Comparison of ENCODE assay signal across 1 cellular context in genomic region chr1:47387921-47388509, GRCh38.
TF ChIP-seq lines count a peak whose summit lies in the region.

No MANE protein-coding gene starts in this region.

TF ChIP-seq in HCT116, 20 proteins besides CTCF, POLR2A, EP300 and RAD21:
- TF ChIP-seq REST (IDR thresholded peaks at IDR 0.05; ENCODE audit: low read depth) (no peak), TCF7L2 (IDR thresholded peaks at IDR 0.05; ENCODE audit: borderline replicate concordance, extremely low read depth, insufficient read depth, insufficient read length) (no peak), CBX3 (IDR thresholded peaks at IDR 0.05; ENCODE audit: low read depth) (no peak), FOSL1 (IDR thresholded peaks at IDR 0.05; ENCODE audit: low read depth) (no peak), SIN3A (IDR thresholded peaks at IDR 0.05; ENCODE audit: low read depth) (no peak), EZH2phosphoT487 (IDR thresholded peaks at IDR 0.05; ENCODE audit: borderline replicate concordance) (no peak), ZFX (IDR thresholded peaks at IDR 0.05) (no peak), CEBPB (IDR thresholded peaks at IDR 0.05; ENCODE audit: low read depth) (no peak), POLR2AphosphoS5 (IDR thresholded peaks at IDR 0.05; ENCODE audit: low read depth, low read length) (no peak), YY1 (IDR thresholded peaks at IDR 0.05; ENCODE audit: extremely low read depth, insufficient replicate concordance, low read depth, low read length) (no peak), EGR1 (IDR thresholded peaks at IDR 0.05; ENCODE audit: low read depth) (no peak), SRF (IDR thresholded peaks at IDR 0.05; ENCODE audit: low read depth) (no peak), SP1 (IDR thresholded peaks at IDR 0.05; ENCODE audit: low read depth) (no peak), EZH2 (IDR thresholded peaks at IDR 0.05) (no peak), ELF1 (IDR thresholded peaks at IDR 0.05; ENCODE audit: borderline replicate concordance, low read depth) (no peak), ZBTB33 (IDR thresholded peaks at IDR 0.05; ENCODE audit: extremely low read depth, insufficient replicate concordance, low read length) (no peak), JUND (IDR thresholded peaks at IDR 0.05) (no peak)
- TF ChIP-seq, protein P1, sequence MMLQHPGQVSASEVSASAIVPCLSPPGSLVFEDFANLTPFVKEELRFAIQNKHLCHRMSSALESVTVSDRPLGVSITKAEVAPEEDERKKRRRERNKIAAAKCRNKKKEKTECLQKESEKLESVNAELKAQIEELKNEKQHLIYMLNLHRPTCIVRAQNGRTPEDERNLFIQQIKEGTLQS (IDR thresholded peaks at IDR 0.05): no peak
- TF ChIP-seq, protein P2, sequence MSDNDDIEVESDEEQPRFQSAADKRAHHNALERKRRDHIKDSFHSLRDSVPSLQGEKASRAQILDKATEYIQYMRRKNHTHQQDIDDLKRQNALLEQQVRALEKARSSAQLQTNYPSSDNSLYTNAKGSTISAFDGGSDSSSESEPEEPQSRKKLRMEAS (IDR thresholded peaks at IDR 0.05): no peak
